9 cellular contexts compared by ENCODE assay signal in genomic region chr11:116993599-116993998, GRCh38.
DNase-seq lines count a peak whose midpoint lies in the region; ATAC-seq and TF ChIP-seq lines count a peak whose summit lies in the region.
"Had no signal": no experiment of that assay in that cellular context is flagged by ENCODE, and none has a peak within 500 bp of the region (broad histone marks: within the 10 kb centered on the region; RNA-seq: fewer than 3 reads in every experiment).

No MANE protein-coding gene starts in this region.

- POLR2A ChIA-PET in activated CD4-positive, alpha-beta T cell treated with anti-CD3 and anti-CD28 coated beads, Interleukin-2, amount 10 ng/mL, durations not matched to agents 7 days and 5 days (lab: Charles Lee) = no interaction called here
- POLR2A ChIA-PET in activated CD8-positive, alpha-beta T cell treated with anti-CD3 and anti-CD28 coated beads for 36 hours (lab: Charles Lee) = interaction anchor here (0.6 to 1.4 kb wide), 4 partner anchors 10 to 180 kb away, joined by 3 to 7 read pairs (median 3); no protein-coding TSS in a partner anchor

- peaks cover 9% of the 10 kb centered on the region for H3K36me3 Mint-ChIP-seq in activated CD4-positive, alpha-beta T cell treated with anti-CD3 and anti-CD28 coated beads, Interleukin-2, amount 10 ng/mL, durations not matched to agents 7 days and 5 days (ENCODE audit: low read depth)
- peaks cover 4% of the 10 kb centered on the region for H3K36me3 Mint-ChIP-seq in activated CD8-positive, alpha-beta T cell treated with anti-CD3 and anti-CD28 coated beads for 36 hours (ENCODE audit: low read depth)
- H3K36me3 Mint-ChIP-seq in stimulated activated naive B cell treated with anti-CD40 and anti-IgM and Interleukin-4, amounts not matched to agents 10 μg/mL and 1 μg/mL and 100 μg/mL, for 72 hours = peaks cover 6 to 11% of the 10 kb centered on the region in 2 donors

- H3K27ac Mint-ChIP-seq in activated CD4-positive, alpha-beta T cell treated with anti-CD3 and anti-CD28 coated beads, Interleukin-2, amount 10 ng/mL, durations not matched to agents 7 days and 5 days = peak overlapping the region; percentile 55
- H3K27ac Mint-ChIP-seq in activated CD8-positive, alpha-beta T cell treated with anti-CD3 and anti-CD28 coated beads for 36 hours = peak overlapping the region; percentile 82
- peak overlapping the region; percentile 94 for H3K27ac Mint-ChIP-seq in stimulated activated naive B cell treated with anti-CD40 and anti-IgM and Interleukin-4, amounts not matched to agents 10 μg/mL and 1 μg/mL and 100 μg/mL, for 72 hours

- TF ChIP-seq CTCF in activated CD8-positive, alpha-beta T cell treated with anti-CD3 and anti-CD28 coated beads for 36 hours (IDR thresholded peaks at IDR 0.05) = no peak

- DNase-seq in activated CD4-positive, alpha-beta T cell treated with anti-CD3 and anti-CD28 coated beads, Interleukin-2, amount 10 ng/mL, durations not matched to agents 7 days and 5 days = peak; percentile 15
- DNase-seq in activated CD4-positive, alpha-beta T cell treated with anti-CD3 and anti-CD28 coated beads for 48 hours = no peak
- peak; percentile 32 for DNase-seq in activated CD8-positive, alpha-beta T cell treated with anti-CD3 and anti-CD28 coated beads for 36 hours
- peak; percentile 81 for DNase-seq in globus pallidus (ENCODE audit: low spot score)
- DNase-seq in stimulated activated naive B cell treated with anti-CD40 and anti-IgM and Interleukin-4, amounts not matched to agents 10 μg/mL and 1 μg/mL and 100 μg/mL, for 72 hours = no peak
- no peak for DNase-seq in RPMI8226
- no peak for DNase-seq in stimulated activated CD4-positive, alpha-beta T cell treated with anti-CD3 and anti-CD28 coated beads, Interleukin-4, amount 100 ng/mL, for 24 hours
- no peak for DNase-seq in SKM-1 treated with dmso at 0.1 percent for 144 hours (lab: John Stamatoyannopoulos, UW; ENCODE audit: unreplicated experiment)
- DNase-seq: NCI-H1092 had no signal

- ATAC-seq in activated CD8-positive, alpha-beta T cell treated with anti-CD3 and anti-CD28 coated beads for 36 hours = peak; percentile 76
- peak; percentile 50 to 79 for ATAC-seq in stimulated activated naive B cell treated with anti-CD40 and anti-IgM and Interleukin-4, amounts not matched to agents 10 μg/mL and 1 μg/mL and 100 μg/mL, for 72 hours (replicated peaks)

- no peaks in the 10 kb centered on the region for H3K9me3 Mint-ChIP-seq in activated CD4-positive, alpha-beta T cell treated with anti-CD3 and anti-CD28 coated beads, Interleukin-2, amount 10 ng/mL, durations not matched to agents 7 days and 5 days
- H3K9me3 Mint-ChIP-seq in activated CD8-positive, alpha-beta T cell treated with anti-CD3 and anti-CD28 coated beads for 36 hours = no peaks in the 10 kb centered on the region
- H3K9me3 Mint-ChIP-seq in stimulated activated naive B cell treated with anti-CD40 and anti-IgM and Interleukin-4, amounts not matched to agents 10 μg/mL and 1 μg/mL and 100 μg/mL, for 72 hours = no peaks in the 10 kb centered on the region

- H3K4me1 Mint-ChIP-seq in activated CD4-positive, alpha-beta T cell treated with anti-CD3 and anti-CD28 coated beads, Interleukin-2, amount 10 ng/mL, durations not matched to agents 7 days and 5 days = peaks cover 42% of the 10 kb centered on the region
- H3K4me1 Mint-ChIP-seq in activated CD8-positive, alpha-beta T cell treated with anti-CD3 and anti-CD28 coated beads for 36 hours (ENCODE audit: low read depth) = peaks cover 57% of the 10 kb centered on the region
- peaks cover 44 to 64% of the 10 kb centered on the region in 2 donors for H3K4me1 Mint-ChIP-seq in stimulated activated naive B cell treated with anti-CD40 and anti-IgM and Interleukin-4, amounts not matched to agents 10 μg/mL and 1 μg/mL and 100 μg/mL, for 72 hours

- no peak overlapping the region for H3K4me3 Mint-ChIP-seq in activated CD4-positive, alpha-beta T cell treated with anti-CD3 and anti-CD28 coated beads, Interleukin-2, amount 10 ng/mL, durations not matched to agents 7 days and 5 days
- H3K4me3 Mint-ChIP-seq in activated CD8-positive, alpha-beta T cell treated with anti-CD3 and anti-CD28 coated beads for 36 hours = peak overlapping the region; percentile 53
- H3K4me3 Mint-ChIP-seq in stimulated activated naive B cell treated with anti-CD40 and anti-IgM and Interleukin-4, amounts not matched to agents 10 μg/mL and 1 μg/mL and 100 μg/mL, for 72 hours = peak overlapping the region; percentile 38 to 61

- intact Hi-C loops in activated CD8-positive, alpha-beta T cell treated with anti-CD3 and anti-CD28 coated beads for 36 hours (cut with micrococcal nuclease) = no loop called here

- no peaks in the 10 kb centered on the region for H3K27me3 Mint-ChIP-seq in activated CD4-positive, alpha-beta T cell treated with anti-CD3 and anti-CD28 coated beads, Interleukin-2, amount 10 ng/mL, durations not matched to agents 7 days and 5 days
- no peaks in the 10 kb centered on the region for H3K27me3 Mint-ChIP-seq in activated CD8-positive, alpha-beta T cell treated with anti-CD3 and anti-CD28 coated beads for 36 hours
- no peaks in the 10 kb centered on the region for H3K27me3 Mint-ChIP-seq in stimulated activated naive B cell treated with anti-CD40 and anti-IgM and Interleukin-4, amounts not matched to agents 10 μg/mL and 1 μg/mL and 100 μg/mL, for 72 hours

- CTCF ChIA-PET in activated CD4-positive, alpha-beta T cell treated with anti-CD3 and anti-CD28 coated beads, Interleukin-2, amount 10 ng/mL, durations not matched to agents 7 days and 5 days (lab: Charles Lee) = interaction anchor here (0.6 to 2.0 kb wide), 3 partner anchors 19 to 64 kb away, joined by 3 to 4 read pairs (median 4); no protein-coding TSS in a partner anchor
- CTCF ChIA-PET in activated CD8-positive, alpha-beta T cell treated with anti-CD3 and anti-CD28 coated beads for 36 hours (lab: Charles Lee) = interaction anchor here (0.7 to 1.8 kb wide), 8 partner anchors 9 to 202 kb away, joined by 3 to 4 read pairs (median 3); partner anchors contain the start of gene APOA5

Comparison
In these comparisons a context has a peak if more than half of its experiments do, and no peak if none do; other contexts are left out.
1. DNase-seq: peak in activated CD4-positive, alpha-beta T cell treated with anti-CD3 and anti-CD28 coated beads, Interleukin-2, amount 10 ng/mL, durations not matched to agents 7 days and 5 days (single experiment), activated CD8-positive, alpha-beta T cell treated with anti-CD3 and anti-CD28 coated beads for 36 hours (single experiment) and globus pallidus (single experiment); none in activated CD4-positive, alpha-beta T cell treated with anti-CD3 and anti-CD28 coated beads for 48 hours (single experiment), stimulated activated naive B cell treated with anti-CD40 and anti-IgM and Interleukin-4, amounts not matched to agents 10 μg/mL and 1 μg/mL and 100 μg/mL, for 72 hours (single experiment), RPMI8226 (single experiment), stimulated activated CD4-positive, alpha-beta T cell treated with anti-CD3 and anti-CD28 coated beads, Interleukin-4, amount 100 ng/mL, for 24 hours (single experiment) and SKM-1 treated with dmso at 0.1 percent for 144 hours (single experiment).
2. Peak in every context shown above with its lines, with median percentiles within 50 percentile points of each other: H3K27ac Mint-ChIP-seq.